In the genomic region with DNA sequence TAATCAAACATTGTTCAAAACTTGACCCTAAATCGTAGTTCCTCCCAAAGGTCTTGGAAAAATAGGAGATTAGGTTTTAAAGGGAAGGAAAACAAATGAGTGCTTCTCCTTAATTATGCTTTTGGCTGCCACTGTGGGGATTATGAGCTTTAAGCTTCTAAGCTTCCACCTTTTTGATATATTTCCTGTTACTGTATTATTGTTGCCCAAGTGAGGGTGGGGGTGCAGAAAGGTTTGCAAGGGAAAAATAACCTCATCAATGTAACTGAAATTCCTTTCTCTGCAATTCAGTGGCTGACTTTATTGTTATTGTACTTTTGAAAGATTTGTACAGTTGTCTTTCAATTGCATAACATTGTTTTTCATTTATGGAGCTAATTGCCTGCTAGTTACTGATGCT, we compare ENCODE assay signal across 13 cellular contexts.
DNase-seq lines count a peak whose midpoint lies in the region; ATAC-seq lines count a peak whose summit lies in the region.
"Had no signal": no experiment of that assay in that cellular context is flagged by ENCODE, and none has a peak within 500 bp of the region (broad histone marks: within the 10 kb centered on the region; RNA-seq: fewer than 3 reads in every experiment).

No MANE protein-coding gene starts in this region.

- no peak for ATAC-seq in HG03565 (IDR thresholded peaks at IDR 0.05; ENCODE audit: unreplicated experiment)
- ATAC-seq in HG02884 (IDR thresholded peaks at IDR 0.05; ENCODE audit: unreplicated experiment) = no peak
- ATAC-seq: GM12878 had no signal

- DNase-seq in SIG-M5 treated with dmso at 0.1 percent for 504 hours (lab: John Stamatoyannopoulos, UW; ENCODE audit: unreplicated experiment) = peak; percentile 0
- no peak for DNase-seq in SIG-M5 (lab: John Stamatoyannopoulos, UW)
- DNase-seq in NCI-H82 treated with DMSO at 0.1 percent for 48 hours (lab: John Stamatoyannopoulos, UW; ENCODE audit: unreplicated experiment) = peak; percentile 12
- peak; percentile 2 to 51 for DNase-seq in dermis microvascular lymphatic vessel endothelial cell (ENCODE audit: low read depth in 2 of 2)
- no peak for DNase-seq in LoVo (ENCODE audit: low spot score)
- DNase-seq: C1 segment of cervical spinal cord; Calu3; CD4-positive, alpha-beta T cell; DMS79; GM23248 had no signal

Comparison
In these comparisons a context has a peak if more than half of its experiments do, and no peak if none do; other contexts are left out.
1. DNase-seq: peak in SIG-M5 treated with dmso at 0.1 percent for 504 hours (single experiment), NCI-H82 treated with DMSO at 0.1 percent for 48 hours (single experiment) and dermis microvascular lymphatic vessel endothelial cell (2 of 2); none in SIG-M5 (single experiment) and LoVo (single experiment).